ENCODE assay signal across 12 cellular contexts in genomic region chr7:135761751-135762488, GRCh38. TPM values are rescaled to one million over a fixed set of nuclear protein-coding genes. Genes with fewer than 3 reads are reported as not detected.
DNase-seq lines count a peak whose midpoint lies in the region; ATAC-seq and TF ChIP-seq lines count a peak whose summit lies in the region.
"Had no signal": no experiment of that assay in that cellular context is flagged by ENCODE, and none has a peak within 500 bp of the region (broad histone marks: within the 10 kb centered on the region; RNA-seq: fewer than 3 reads in every experiment).

No MANE protein-coding gene starts in this region.

- peak overlapping the region; percentile 51 for H3K27ac ChIP-seq in lower lobe of right lung
- H3K27ac ChIP-seq: C4-2B had no signal

- no peaks in the 10 kb centered on the region for H3K36me3 ChIP-seq in lower lobe of right lung

- peaks cover 55% of the 10 kb centered on the region for H3K4me1 Mint-ChIP-seq in chondrocyte (ENCODE audit: low read depth)

- H3K4me3 ChIP-seq in NB4 (ENCODE audit: low read depth, low read length) (no peak overlapping the region), lower lobe of right lung (no peak overlapping the region)

- no peaks in the 10 kb centered on the region for H3K9me3 ChIP-seq in lower lobe of right lung

- DNase-seq in AG08395 (ENCODE audit: low spot score) (peak; percentile 77), NB4 (ENCODE audit: low read depth) (peak; percentile 76), chondrocyte (ENCODE audit: low spot score) (no peak), lower lobe of right lung (no peak), mesenteric fat pad (ENCODE audit: low spot score) (no peak), medulla oblongata (ENCODE audit: extremely low spot score) (no peak), DMS53 (lab: John Stamatoyannopoulos, UW) (no peak)
- DNase-seq: left colon, NCI-H1930 had no signal

- no peaks in the 10 kb centered on the region for H3K9me3 Mint-ChIP-seq in chondrocyte (ENCODE audit: low read depth)

- H3K27ac Mint-ChIP-seq in chondrocyte (ENCODE audit: unreplicated experiment), result peak overlapping the region; percentile 97

- TF ChIP-seq CTCF in NB4 (IDR thresholded peaks at IDR 0.05; ENCODE audit: low read depth, low read length) (no peak), chondrocyte (IDR thresholded peaks at IDR 0.05) (no peak), lower lobe of right lung (IDR thresholded peaks at IDR 0.05) (no peak)

- H3K4me1 ChIP-seq in lower lobe of right lung, result peaks cover 3% of the 10 kb centered on the region

- intact Hi-C loops in lower lobe of right lung (cut with DNase I), result no loop called here

- no peaks in the 10 kb centered on the region for H3K36me3 Mint-ChIP-seq in chondrocyte (ENCODE audit: low read depth)

- no peaks in the 10 kb centered on the region for H3K27me3 ChIP-seq in lower lobe of right lung (ENCODE audit: low read depth)

- no peaks in the 10 kb centered on the region for H3K27me3 Mint-ChIP-seq in chondrocyte (ENCODE audit: low read depth)

- H3K4me3 Mint-ChIP-seq in chondrocyte (ENCODE audit: unreplicated experiment), result no peak overlapping the region

- TF ChIP-seq POLR2A in NB4 (IDR thresholded peaks at IDR 0.05; ENCODE audit: extremely low read depth, insufficient read length), result no peak

- ATAC-seq in lower lobe of right lung (peak in 1 of 2 donors; percentile 35), GM21528 (IDR thresholded peaks at IDR 0.05; ENCODE audit: low FRiP score, unreplicated experiment) (no peak)
- ATAC-seq: left colon, sciatic nerve had no signal

RNA-seq across cellular contexts. Expression of gene FAM180A, which starts 13.3 kb away (rescaled TPM):
- total RNA-seq in chondrocyte, result 0.27 to 1.4 TPM (median 0.31 TPM) in 3 replicates
- 3.0 TPM for total RNA-seq in lower lobe of right lung
- total RNA-seq in mesenteric fat pad, result 4.8 TPM

RNA-seq across cellular contexts. Expression of gene SLC13A4, which starts 33.9 kb away (rescaled TPM):
- total RNA-seq in chondrocyte (not detected in 3 replicates), lower lobe of right lung (0.27 TPM), mesenteric fat pad (not detected)
- total RNA-seq: left colon had no signal

Comparison
In these comparisons a context has a peak if more than half of its experiments do, and no peak if none do; other contexts are left out.
1. DNase-seq: peak in AG08395 (single experiment) and NB4 (single experiment); none in chondrocyte (single experiment), lower lobe of right lung (single experiment), mesenteric fat pad (single experiment), medulla oblongata (single experiment) and DMS53 (single experiment).